ENCODE assay signal across 34 cellular contexts in genomic region chr5:135450957-135451356, GRCh38. TPM values are rescaled to one million over a fixed set of nuclear protein-coding genes. Genes with fewer than 3 reads are reported as not detected.
"Had no signal": no experiment of that assay in that cellular context is flagged by ENCODE, and none has a peak within 500 bp of the region (broad histone marks: within the 10 kb centered on the region; RNA-seq: fewer than 3 reads in every experiment).

No MANE protein-coding gene starts in this region.

- H3K9me3 Mint-ChIP-seq: activated CD4-positive, alpha-beta T cell treated with anti-CD3 and anti-CD28 coated beads, Interleukin-2, amount 10 ng/mL, durations not matched to agents 24 days and 14 days; activated CD8-positive, alpha-beta T cell treated with anti-CD3 and anti-CD28 coated beads for 36 hours; activated naive CD4-positive, alpha-beta T cell treated with anti-CD3 and anti-CD28 coated beads for 36 hours; activated naive CD4-positive, alpha-beta T cell treated with anti-CD3 and anti-CD28 coated beads, Interleukin-2, amount 50 U/mL, for 72 hours; activated T-cell treated with anti-CD3 and anti-CD28 coated beads, Interleukin-2, amount 50 U/mL, for 72 hours; activated T-helper 17 cell treated with anti-CD3 and anti-CD28 coated beads, Interleukin-2, amount 50 U/mL, for 72 hours had no signal

- H3K27ac ChIP-seq: adrenal gland, body of pancreas, breast epithelium, Peyer's patch, WERI-Rb-1 had no signal

- H3K4me1 ChIP-seq: body of pancreas, breast epithelium, Peyer's patch had no signal

- H3K36me3 Mint-ChIP-seq: activated naive CD4-positive, alpha-beta T cell treated with anti-CD3 and anti-CD28 coated beads, Interleukin-2, amount 50 U/mL, for 72 hours had no signal

- DNase-seq: activated CD4-positive, alpha-beta T cell treated with anti-CD3 and anti-CD28 coated beads, Interleukin-2, amount 10 ng/mL, durations not matched to agents 24 days and 14 days; activated CD4-positive, alpha-beta T cell treated with anti-CD3 and anti-CD28 coated beads, Interleukin-2, amount 50 U/mL, for 4 hours; activated CD8-positive, alpha-beta T cell treated with anti-CD3 and anti-CD28 coated beads for 36 hours; activated gamma-delta T cell treated with Interleukin-2 at 50 U/mL for 16 hours; activated naive CD4-positive, alpha-beta T cell treated with anti-CD3 and anti-CD28 coated beads for 36 hours; activated T-cell treated with anti-CD3 and anti-CD28 coated beads, Interleukin-2, amount 50 U/mL, for 1 hour; activated T-cell treated with anti-CD3 and anti-CD28 coated beads, Interleukin-2, amount 50 U/mL, for 72 hours; adrenal gland; body of pancreas; cerebellar nuclear complex; NCI-H1105; NCI-H1417 treated with DMSO at 0.1 percent for 48 hours; NCI-H1694; NCI-H1930; NCI-H2081 treated with DMSO at 0.1 percent for 48 hours; NCI-H345; NCI-H524 treated with DMSO at 0.1 percent for 48 hours; NK-92 treated with Interleukin-12 subunit alpha and Interleukin-12 subunit beta, amount 100 ng/mL, for 24 hours; PC-3; Right ventricle myocardium superior; RPMI8226; SW 1271; T1000; WERI-Rb-1 had no signal

- H3K9me3 ChIP-seq: adrenal gland, body of pancreas, breast epithelium, Peyer's patch had no signal

- H3K4me1 Mint-ChIP-seq: activated CD4-positive, alpha-beta T cell treated with anti-CD3 and anti-CD28 coated beads, Interleukin-2, amount 10 ng/mL, durations not matched to agents 24 days and 14 days; activated T-helper 17 cell treated with anti-CD3 and anti-CD28 coated beads, Interleukin-2, amount 50 U/mL, for 72 hours had no signal

- H3K4me3 Mint-ChIP-seq: activated CD4-positive, alpha-beta T cell treated with anti-CD3 and anti-CD28 coated beads, Interleukin-2, amount 10 ng/mL, durations not matched to agents 24 days and 14 days; activated CD8-positive, alpha-beta T cell treated with anti-CD3 and anti-CD28 coated beads for 36 hours; activated naive CD4-positive, alpha-beta T cell treated with anti-CD3 and anti-CD28 coated beads for 36 hours; activated T-cell treated with anti-CD3 and anti-CD28 coated beads, Interleukin-2, amount 50 U/mL, for 72 hours; activated T-helper 17 cell treated with anti-CD3 and anti-CD28 coated beads, Interleukin-2, amount 50 U/mL, for 72 hours had no signal

- H3K27me3 ChIP-seq: adrenal gland, body of pancreas, breast epithelium, Peyer's patch had no signal

- H3K4me3 ChIP-seq: adrenal gland, body of pancreas, breast epithelium, Peyer's patch had no signal

- H3K36me3 ChIP-seq: adrenal gland, breast epithelium, Peyer's patch, WERI-Rb-1 had no signal

- H3K27ac Mint-ChIP-seq: activated CD4-positive, alpha-beta T cell treated with anti-CD3 and anti-CD28 coated beads, Interleukin-2, amount 10 ng/mL, durations not matched to agents 24 days and 14 days; activated CD8-positive, alpha-beta T cell treated with anti-CD3 and anti-CD28 coated beads for 36 hours; activated naive CD4-positive, alpha-beta T cell treated with anti-CD3 and anti-CD28 coated beads for 36 hours; activated naive CD4-positive, alpha-beta T cell treated with anti-CD3 and anti-CD28 coated beads, Interleukin-2, amount 50 U/mL, for 72 hours; activated T-cell treated with anti-CD3 and anti-CD28 coated beads, Interleukin-2, amount 50 U/mL, for 72 hours; activated T-helper 17 cell treated with anti-CD3 and anti-CD28 coated beads, Interleukin-2, amount 50 U/mL, for 72 hours had no signal

- H3K27me3 Mint-ChIP-seq: activated CD8-positive, alpha-beta T cell treated with anti-CD3 and anti-CD28 coated beads for 36 hours had no signal

- ATAC-seq: activated CD8-positive, alpha-beta T cell treated with anti-CD3 and anti-CD28 coated beads for 36 hours; activated naive CD4-positive, alpha-beta T cell treated with anti-CD3 and anti-CD28 coated beads, Interleukin-2, amount 50 U/mL, for 72 hours; activated T-cell treated with anti-CD3 and anti-CD28 coated beads, Interleukin-2, amount 50 U/mL, for 72 hours; activated T-helper 17 cell treated with anti-CD3 and anti-CD28 coated beads, Interleukin-2, amount 50 U/mL, for 72 hours; body of pancreas; PC-3 had no signal

RNA-seq across cellular contexts. Expression of gene TIFAB, which starts 1.2 kb away (rescaled TPM):
- total RNA-seq: activated CD4-positive, alpha-beta T cell treated with anti-CD3 and anti-CD28 coated beads, Interleukin-2, amount 10 ng/mL, durations not matched to agents 24 days and 14 days; activated CD8-positive, alpha-beta memory T cell treated with anti-CD3 and anti-CD28 coated beads for 36 hours; activated CD8-positive, alpha-beta T cell treated with anti-CD3 and anti-CD28 coated beads for 36 hours; activated naive CD4-positive, alpha-beta T cell treated with anti-CD3 and anti-CD28 coated beads for 36 hours; activated naive CD4-positive, alpha-beta T cell treated with anti-CD3 and anti-CD28 coated beads, Interleukin-2, amount 50 U/mL, for 72 hours; activated T-cell treated with anti-CD3 and anti-CD28 coated beads, Interleukin-2, amount 50 U/mL, for 72 hours; activated T-helper 17 cell treated with anti-CD3 and anti-CD28 coated beads, Interleukin-2, amount 50 U/mL, for 72 hours; adrenal gland; astrocyte; body of pancreas; breast epithelium; M059J; NCI-H460; PC-3; Right ventricle myocardium superior; T-helper 1 cell treated with Interleukin-12 subunit alpha and Interleukin-12 subunit beta and Interleukin-4 antibody, amounts not matched to agents 30 ng/mL and 1 ng/mL, for 36 hours; T-helper 2 cell treated with Interferon-gamma antibody and Interleukin-4, amounts not matched to agents 100 ng/mL and 5 ng/mL, for 36 hours had no signal

RNA-seq across cellular contexts. Expression of gene DCANP1, which starts 3.8 kb away (rescaled TPM):
- total RNA-seq: activated CD4-positive, alpha-beta T cell treated with anti-CD3 and anti-CD28 coated beads, Interleukin-2, amount 10 ng/mL, durations not matched to agents 24 days and 14 days; activated CD8-positive, alpha-beta memory T cell treated with anti-CD3 and anti-CD28 coated beads for 36 hours; activated CD8-positive, alpha-beta T cell treated with anti-CD3 and anti-CD28 coated beads for 36 hours; activated naive CD4-positive, alpha-beta T cell treated with anti-CD3 and anti-CD28 coated beads for 36 hours; activated naive CD4-positive, alpha-beta T cell treated with anti-CD3 and anti-CD28 coated beads, Interleukin-2, amount 50 U/mL, for 72 hours; activated T-cell treated with anti-CD3 and anti-CD28 coated beads, Interleukin-2, amount 50 U/mL, for 72 hours; activated T-helper 17 cell treated with anti-CD3 and anti-CD28 coated beads, Interleukin-2, amount 50 U/mL, for 72 hours; adrenal gland; astrocyte; breast epithelium; M059J; NCI-H460; PC-3; Right ventricle myocardium superior; T-helper 1 cell treated with Interleukin-12 subunit alpha and Interleukin-12 subunit beta and Interleukin-4 antibody, amounts not matched to agents 30 ng/mL and 1 ng/mL, for 36 hours; T-helper 2 cell treated with Interferon-gamma antibody and Interleukin-4, amounts not matched to agents 100 ng/mL and 5 ng/mL, for 36 hours had no signal
